ENCODE assay signal across 8 cellular contexts in genomic region chr11:88543902-88544655, GRCh38.
A peak's percentile ranks its signal among the peaks of the same experiment; 100 is the strongest.
DNase-seq lines count a peak whose midpoint lies in the region; ATAC-seq and TF ChIP-seq lines count a peak whose summit lies in the region.

No MANE protein-coding gene starts in this region.

- 37% methylated on average over 5 of the region's 5 CpGs for WGBS in SK-N-SH (ENCODE audit: low lambda C conversion rate)
- 53% methylated on average over 5 of the region's 5 CpGs for WGBS in prostate gland

- no peak overlapping the region for H3K4me2 ChIP-seq in Karpas-422 (ENCODE audit: low read depth, low read length, poor library complexity, severe bottlenecking)
- H3K4me2 ChIP-seq in SK-N-SH: no peak overlapping the region

- no peak for TF ChIP-seq EP300 in SK-N-SH (IDR thresholded peaks at IDR 0.05; ENCODE audit: borderline replicate concordance in 1 of 2, low read depth in 1 of 2, low read length in 1 of 2)

- no peak overlapping the region for H3K4me3 ChIP-seq in Karpas-422 (ENCODE audit: low read length)
- peak overlapping the region in 1 of 2 experiments; percentile 33; a peak in 1 of 4 replicates for H3K4me3 ChIP-seq in SK-N-SH (ENCODE audit: low read depth in 2 of 2, low read length in 1 of 2)
- no peak overlapping the region for H3K4me3 ChIP-seq in prostate gland
- no peak overlapping the region for H3K4me3 ChIP-seq in vagina

- H3K9me2 ChIP-seq in Karpas-422 (replicated peaks; ENCODE audit: insufficient read depth, low read length) (no peaks in the 10 kb centered on the region), SK-N-SH (no peaks in the 10 kb centered on the region)

- no peaks in the 10 kb centered on the region for H3K36me3 Mint-ChIP-seq in activated naive CD4-positive, alpha-beta T cell treated with anti-CD3 and anti-CD28 coated beads, Interleukin-2, amount 10 ng/mL, durations not matched to agents 7 days and 5 days

- peak; percentile 65 for DNase-seq in GF-D8 (lab: John Stamatoyannopoulos, UW)
- peak; percentile 96 for DNase-seq in Karpas-422
- DNase-seq in SK-N-SH: peak; percentile 48
- peak; percentile 88 for DNase-seq in activated naive CD4-positive, alpha-beta T cell treated with anti-CD3 and anti-CD28 coated beads, Interleukin-2, amount 10 ng/mL, durations not matched to agents 7 days and 5 days
- DNase-seq in head of caudate nucleus: peak; percentile 29 to 85 (median 68)
- DNase-seq in prostate gland (ENCODE audit: low spot score): peak; percentile 54
- no peak for DNase-seq in vagina (ENCODE audit: extremely low spot score in 2 of 2)

- TF ChIP-seq RAD21 in SK-N-SH (IDR thresholded peaks at IDR 0.05; ENCODE audit: low read length): peak; percentile 100

- H3K4me3 Mint-ChIP-seq in activated naive CD4-positive, alpha-beta T cell treated with anti-CD3 and anti-CD28 coated beads, Interleukin-2, amount 10 ng/mL, durations not matched to agents 7 days and 5 days: no peak overlapping the region

- H3K27ac ChIP-seq in Karpas-422 (ENCODE audit: low read length) (no peak overlapping the region), SK-N-SH (ENCODE audit: low read depth in 2 of 2, low read length in 1 of 2) (no peak overlapping the region), prostate gland (no peak overlapping the region), vagina (no peak overlapping the region)

- intact Hi-C loops in head of caudate nucleus (cut with DNase I) (no loop called here), prostate gland (cut with DNase I) (loop anchor here (1.0 to 10.0 kb wide), 3 partner anchors 309 to 1192 kb away; no protein-coding TSS in a partner anchor), vagina (cut with DNase I) (no loop called here)

- H3F3A ChIP-seq in SK-N-SH (replicated peaks; ENCODE audit: insufficient read depth): no peaks in the 10 kb centered on the region

- no peak overlapping the region; the same call in 1 of the 2 replicates for H2AFZ ChIP-seq in Karpas-422 (ENCODE audit: low read length)
- H2AFZ ChIP-seq in SK-N-SH (ENCODE audit: low read depth): peak overlapping the region; percentile 54

- H3K9me3 ChIP-seq in Karpas-422 (ENCODE audit: low read length) (no peaks in the 10 kb centered on the region), SK-N-SH (no peaks in the 10 kb centered on the region), prostate gland (no peaks in the 10 kb centered on the region), vagina (no peaks in the 10 kb centered on the region)

- peak; percentile 99 for TF ChIP-seq CTCF in SK-N-SH (IDR thresholded peaks at IDR 0.05)
- peak; percentile 59 to 92 (median 74) for TF ChIP-seq CTCF in prostate gland (IDR thresholded peaks at IDR 0.05)
- TF ChIP-seq CTCF in vagina (IDR thresholded peaks at IDR 0.05): peak; percentile 88 to 95 (median 93)

- H3K4me1 ChIP-seq in Karpas-422 (ENCODE audit: low read length): no peaks in the 10 kb centered on the region
- H3K4me1 ChIP-seq in SK-N-SH (ENCODE audit: control insufficient read depth in 1 of 2, insufficient read depth in 2 of 2, low read depth in 1 of 2, low read length in 1 of 2): no peaks in the 10 kb centered on the region
- H3K4me1 ChIP-seq in prostate gland (replicated peaks): no peaks in the 10 kb centered on the region
- no peaks in the 10 kb centered on the region for H3K4me1 ChIP-seq in vagina

- H3K9ac ChIP-seq in Karpas-422 (ENCODE audit: low read length) (no peak overlapping the region), SK-N-SH (no peak overlapping the region)

- POLR2A ChIA-PET in SK-N-SH (lab: Yijun Ruan, JAX): no interaction called here

- CTCF ChIA-PET in SK-N-SH (lab: Yijun Ruan, JAX): interaction anchor here (0.6 to 3.9 kb wide), 16 partner anchors 8 to 1191 kb away, joined by 3 to 37 read pairs (median 3); no protein-coding TSS in a partner anchor
- CTCF ChIA-PET in activated naive CD4-positive, alpha-beta T cell treated with anti-CD3 and anti-CD28 coated beads, Interleukin-2, amount 10 ng/mL, durations not matched to agents 7 days and 5 days (lab: Charles Lee): interaction anchor here (0.6 to 4.9 kb wide), 22 partner anchors 17 to 539 kb away, joined by 3 to 43 read pairs (median 4); no protein-coding TSS in a partner anchor

- H4K20me1 ChIP-seq in Karpas-422 (ENCODE audit: insufficient read depth, low read depth, low read length) (no peaks in the 10 kb centered on the region), SK-N-SH (ENCODE audit: insufficient read depth) (no peaks in the 10 kb centered on the region)

- H3K9me3 Mint-ChIP-seq in activated naive CD4-positive, alpha-beta T cell treated with anti-CD3 and anti-CD28 coated beads, Interleukin-2, amount 10 ng/mL, durations not matched to agents 7 days and 5 days: no peaks in the 10 kb centered on the region

- no peak overlapping the region for H3K27ac Mint-ChIP-seq in activated naive CD4-positive, alpha-beta T cell treated with anti-CD3 and anti-CD28 coated beads, Interleukin-2, amount 10 ng/mL, durations not matched to agents 7 days and 5 days

- no peaks in the 10 kb centered on the region for H3K27me3 ChIP-seq in Karpas-422 (ENCODE audit: low read length)
- H3K27me3 ChIP-seq in SK-N-SH (ENCODE audit: insufficient read depth): no peaks in the 10 kb centered on the region
- H3K27me3 ChIP-seq in prostate gland (replicated peaks; ENCODE audit: insufficient read depth): no peaks in the 10 kb centered on the region
- H3K27me3 ChIP-seq in vagina: no peaks in the 10 kb centered on the region

- no peaks in the 10 kb centered on the region for H3K36me3 ChIP-seq in Karpas-422 (ENCODE audit: insufficient read depth, low read length)
- no peaks in the 10 kb centered on the region for H3K36me3 ChIP-seq in SK-N-SH (replicated peaks in 1 of 2; ENCODE audit: control insufficient read depth in 1 of 2, insufficient read depth in 2 of 2, low read length in 1 of 2)
- no peaks in the 10 kb centered on the region for H3K36me3 ChIP-seq in prostate gland
- no peaks in the 10 kb centered on the region for H3K36me3 ChIP-seq in vagina

- ATAC-seq in GM21825 (IDR thresholded peaks at IDR 0.05; ENCODE audit: unreplicated experiment): peak; percentile 98

- TF ChIP-seq POLR2A in prostate gland (IDR thresholded peaks at IDR 0.05) (no peak), vagina (IDR thresholded peaks at IDR 0.05) (no peak)

- H3K27me3 Mint-ChIP-seq in activated naive CD4-positive, alpha-beta T cell treated with anti-CD3 and anti-CD28 coated beads, Interleukin-2, amount 10 ng/mL, durations not matched to agents 7 days and 5 days: no peaks in the 10 kb centered on the region

- peaks cover 6% of the 10 kb centered on the region for H3K4me1 Mint-ChIP-seq in activated naive CD4-positive, alpha-beta T cell treated with anti-CD3 and anti-CD28 coated beads, Interleukin-2, amount 10 ng/mL, durations not matched to agents 7 days and 5 days

- H3K79me2 ChIP-seq in Karpas-422 (ENCODE audit: low read length) (no peaks in the 10 kb centered on the region), SK-N-SH (ENCODE audit: insufficient read depth) (no peaks in the 10 kb centered on the region)

TF ChIP-seq in SK-N-SH, 30 proteins besides CTCF, POLR2A, EP300 and RAD21:
- TF ChIP-seq SMC3 (IDR thresholded peaks at IDR 0.05; ENCODE audit: low read depth, low read length) (peak; percentile 97), MAX (IDR thresholded peaks at IDR 0.05; ENCODE audit: low read depth) (0 out of 2 replicates have a peak, but pooled peaks have one; percentile 38), POLR2AphosphoS5 (IDR thresholded peaks at IDR 0.05; ENCODE audit: low read depth, low read length) (no peak), NRF1 (IDR thresholded peaks at IDR 0.05; ENCODE audit: low read depth, low read length) (0 out of 2 replicates have a peak, but pooled peaks have one; percentile 9)

Comparison
In these comparisons a context has a peak if more than half of its experiments do, and no peak if none do; other contexts are left out.
1. DNase-seq: peak in GF-D8 (single experiment), Karpas-422 (single experiment), SK-N-SH (single experiment), activated naive CD4-positive, alpha-beta T cell treated with anti-CD3 and anti-CD28 coated beads, Interleukin-2, amount 10 ng/mL, durations not matched to agents 7 days and 5 days (single experiment), head of caudate nucleus (42 of 42) and prostate gland (single experiment); none in vagina (0 of 2).
2. Peak in every context shown above with its lines, with median percentiles within 50 percentile points of each other: CTCF ChIP-seq.